ENCODE assay signal across 22 cellular contexts in genomic region chr11:46743693-46744339, GRCh38. TPM values are rescaled to one million over a fixed set of nuclear protein-coding genes. Genes with fewer than 3 reads are reported as not detected.
DNase-seq lines count a peak whose midpoint lies in the region; ATAC-seq and TF ChIP-seq lines count a peak whose summit lies in the region.
"Had no signal": no experiment of that assay in that cellular context is flagged by ENCODE, and none has a peak within 500 bp of the region (broad histone marks: within the 10 kb centered on the region; RNA-seq: fewer than 3 reads in every experiment).

No MANE protein-coding gene starts in this region.

- H3K4me3 ChIP-seq in Caco-2 (ENCODE audit: low read depth, low read length), result no peak overlapping the region
- H3K4me3 ChIP-seq in brain microvascular endothelial cell (ENCODE audit: low read depth, low read length), result no peak overlapping the region

- POLR2A ChIA-PET in Caco-2 (lab: Charles Lee), result interaction anchor here (0.5 kb wide), 1 partner anchor 43 kb away, joined by 3 read pairs; the partner anchor contains the start of genes ARHGAP1 and ZNF408

- no peak overlapping the region for H3K4me3 Mint-ChIP-seq in Caco-2 (ENCODE audit: unreplicated experiment)
- H3K4me3 Mint-ChIP-seq: activated CD4-positive, alpha-beta T cell treated with anti-CD3 and anti-CD28 coated beads, Interleukin-2, amount 10 ng/mL, durations not matched to agents 7 days and 5 days; CD14-positive monocyte; naive thymus-derived CD4-positive, alpha-beta T cell had no signal

- H3K4me1 Mint-ChIP-seq in Caco-2 (ENCODE audit: low read depth, unreplicated experiment), result no peaks in the 10 kb centered on the region
- H3K4me1 Mint-ChIP-seq: activated CD4-positive, alpha-beta T cell treated with anti-CD3 and anti-CD28 coated beads, Interleukin-2, amount 10 ng/mL, durations not matched to agents 7 days and 5 days; CD14-positive monocyte; naive thymus-derived CD4-positive, alpha-beta T cell had no signal

- in situ Hi-C loops in brain microvascular endothelial cell (cut with HindIII; ENCODE audit: low pct_ligation_motif_present, low sequenced_read_pairs), result no loop called here

- H3K9me3 Mint-ChIP-seq in Caco-2 (ENCODE audit: unreplicated experiment), result no peaks in the 10 kb centered on the region
- H3K9me3 Mint-ChIP-seq: activated CD4-positive, alpha-beta T cell treated with anti-CD3 and anti-CD28 coated beads, Interleukin-2, amount 10 ng/mL, durations not matched to agents 7 days and 5 days; CD14-positive monocyte had no signal

- H3K9me3 ChIP-seq in Caco-2, result no peaks in the 10 kb centered on the region

- no peak for TF ChIP-seq CTCF in Caco-2 (IDR thresholded peaks at IDR 0.05; ENCODE audit: insufficient read depth in 1 of 2, low read depth in 1 of 2, low read length in 1 of 2, severe bottlenecking in 1 of 2, unreplicated experiment in 1 of 2)
- TF ChIP-seq CTCF in brain microvascular endothelial cell (IDR thresholded peaks at IDR 0.05; ENCODE audit: low read depth, low read length, missing control alignments), result no peak

- DNase-seq in Caco-2 (no peak), NCI-H345 (lab: John Stamatoyannopoulos, UW) (peak; percentile 80), brain microvascular endothelial cell (peak; percentile 20), mesenteric fat pad (ENCODE audit: low spot score) (peak; percentile 47)
- no peak for DNase-seq in stimulated activated CD4-positive, alpha-beta T cell treated with anti-CD3 and anti-CD28 coated beads, Interleukin-15, amount 100 ng/mL, for 24 hours
- DNase-seq: activated CD4-positive, alpha-beta T cell treated with anti-CD3 and anti-CD28 coated beads, Interleukin-2, amount 10 ng/mL, durations not matched to agents 7 days and 5 days; activated naive CD4-positive, alpha-beta T cell treated with anti-CD3 and anti-CD28 coated beads, Interleukin-2, amount 50 U/mL, for 16 hours; DMS 273 treated with DMSO at 0.1 percent for 48 hours; KBM-7; naive thymus-derived CD4-positive, alpha-beta T cell; NCI-H1694; OCI-M1; SHP77; small intestine; stimulated activated CD4-positive, alpha-beta T cell treated with anti-CD3 and anti-CD28 coated beads, Interleukin-2, amount 100 ng/mL, for 48 hours; stimulated activated naive CD4-positive, alpha-beta T cell; T1000 had no signal

- intact Hi-C loops in Caco-2 (cut with micrococcal nuclease; ENCODE audit: unreplicated experiment), result no loop called here

- TSS peak; percentile 67 for BruUV-seq in Caco-2 (replicated peaks; lab: Mats Ljungman, UMichigan)

- no peaks in the 10 kb centered on the region for H3K27me3 ChIP-seq in Caco-2 (replicated peaks; ENCODE audit: control insufficient read depth, insufficient read depth, low read length)
- H3K27me3 ChIP-seq in brain microvascular endothelial cell (replicated peaks), result no peaks in the 10 kb centered on the region

- peaks cover 96% of the 10 kb centered on the region for H3K36me3 Mint-ChIP-seq in Caco-2 (ENCODE audit: insufficient read depth, unreplicated experiment)

- CTCF ChIA-PET in Caco-2 (lab: Charles Lee), result no interaction called here

- no peaks in the 10 kb centered on the region for H3K27me3 Mint-ChIP-seq in Caco-2 (ENCODE audit: insufficient read depth, unreplicated experiment)
- H3K27me3 Mint-ChIP-seq: activated CD4-positive, alpha-beta T cell treated with anti-CD3 and anti-CD28 coated beads, Interleukin-2, amount 10 ng/mL, durations not matched to agents 7 days and 5 days; naive thymus-derived CD4-positive, alpha-beta T cell had no signal

- ATAC-seq in HG03460 (IDR thresholded peaks at IDR 0.05; ENCODE audit: unreplicated experiment) (no peak), GM19467 (IDR thresholded peaks at IDR 0.05; ENCODE audit: unreplicated experiment) (no peak)
- ATAC-seq: naive thymus-derived CD4-positive, alpha-beta T cell had no signal

- H3K4me1 ChIP-seq in Caco-2, result no peaks in the 10 kb centered on the region

- no peak overlapping the region for H3K27ac ChIP-seq in brain microvascular endothelial cell

- H3K27ac Mint-ChIP-seq in Caco-2 (ENCODE audit: unreplicated experiment), result peak overlapping the region; percentile 2
- H3K27ac Mint-ChIP-seq: activated CD4-positive, alpha-beta T cell treated with anti-CD3 and anti-CD28 coated beads, Interleukin-2, amount 10 ng/mL, durations not matched to agents 7 days and 5 days; CD14-positive monocyte had no signal

- H3K36me3 ChIP-seq in Caco-2 (ENCODE audit: control insufficient read depth, insufficient read depth, low read length) (peaks cover 2% of the 10 kb centered on the region), brain microvascular endothelial cell (replicated peaks) (peaks cover 54% of the 10 kb centered on the region)

RNA-seq across cellular contexts. Expression of gene F2, which starts 24.8 kb away (rescaled TPM):
- total RNA-seq in Caco-2 (2022) (51.8 and 60.0 TPM in 2 replicates), mesenteric fat pad (not detected)
- total RNA-seq: omental fat pad, temporal lobe had no signal

RNA-seq across cellular contexts. Expression of gene ZNF408, which starts 43.0 kb away (rescaled TPM):
- total RNA-seq in Caco-2 (2022) (17.6 and 23.3 TPM in 2 replicates), mesenteric fat pad (5.8 TPM)

RNA-seq across cellular contexts. Expression of gene ARHGAP1, which starts 43.4 kb away (rescaled TPM):
- total RNA-seq in Caco-2 (2022) (67.1 and 73.0 TPM in 2 replicates), mesenteric fat pad (103 TPM)

Comparison
In these comparisons a context has a peak if more than half of its experiments do, and no peak if none do; other contexts are left out.
1. DNase-seq: peak in NCI-H345 (single experiment), brain microvascular endothelial cell (single experiment) and mesenteric fat pad (single experiment); none in Caco-2 (0 of 2) and stimulated activated CD4-positive, alpha-beta T cell treated with anti-CD3 and anti-CD28 coated beads, Interleukin-15, amount 100 ng/mL, for 24 hours (single experiment).
2. RNA of gene F2, which starts 24.8 kb away (total RNA-seq): 51.8 to 60.0 TPM in Caco-2; not detected in mesenteric fat pad (single experiment); every median in the first group is over 10 times any median in the second.